33 cellular contexts compared by ENCODE assay signal in genomic region chr4:154441982-154442381, GRCh38. TPM values are rescaled to one million over a fixed set of nuclear protein-coding genes. Genes with fewer than 3 reads are reported as not detected.
A peak's percentile ranks its signal among the peaks of the same experiment; 100 is the strongest.
DNase-seq lines count a peak whose midpoint lies in the region; ATAC-seq, FAIRE-seq and TF ChIP-seq lines count a peak whose summit lies in the region.
"Had no signal": no experiment of that assay in that cellular context is flagged by ENCODE, and none has a peak within 500 bp of the region (broad histone marks: within the 10 kb centered on the region; RNA-seq: fewer than 3 reads in every experiment).

No MANE protein-coding gene starts in this region.

- DNase-seq in K562 (ENCODE audit: extremely low read depth in 1 of 4, low spot score in 3 of 4) = peak; percentile 38 to 77 (median 52)
- DNase-seq: 8988T; ACHN; AML-193; BE2C; C1 segment of cervical spinal cord; Caco-2; Calu3; CD4-positive, alpha-beta memory T cell; CD4-positive, alpha-beta T cell; CD4-positive, CD25-positive, alpha-beta regulatory T cell; CD8-positive, alpha-beta memory T cell; CD8-positive, alpha-beta T cell; COR-L47; DMS 273 treated with DMSO at 0.1 percent for 48 hours; DMS153; DMS53; DMS79; DMS79 treated with DMSO at 0.1 percent for 48 hours; DND-41; EL had no signal

- no peak for TF ChIP-seq POLR2A in K562 (conservative IDR thresholded peaks at IDR 0.05)

- no peak for TF ChIP-seq RAD21 in K562 (CRISPR knock-in tag; conservative IDR thresholded peaks at IDR 0.05 in 1 of 2, IDR thresholded peaks at IDR 0.05 in 1 of 2)

- 0 out of 2 replicates have a peak overlapping the region, but pooled peaks have one; percentile 15 for H2AFZ ChIP-seq in K562 (ENCODE audit: low read depth, low read length)

- no peaks in the 10 kb centered on the region for H3K27me3 ChIP-seq in K562 (ENCODE audit: control insufficient read depth in 2 of 2, insufficient read depth in 2 of 2, low read length in 2 of 2)
- H3K27me3 ChIP-seq: BE2C; BLaER1; BLaER1 treated with 17β-estradiol and CSF1 and Interleukin-3, amounts not matched to agents 10 nM and 100 nM had no signal

- H3K9me1 ChIP-seq in K562 (ENCODE audit: control insufficient read depth, insufficient read depth, low read length) = no peaks in the 10 kb centered on the region

- BruUV-seq in K562 (replicated peaks; lab: Mats Ljungman, UMichigan) = no TSS peak

- ATAC-seq in K562 (peak; percentile 48), GM19395 (IDR thresholded peaks at IDR 0.05; ENCODE audit: unreplicated experiment) (no peak)
- ATAC-seq: A549; CD8-positive, alpha-beta T cell had no signal

- H3K27ac ChIP-seq in K562 (ENCODE audit: extremely low read depth, low read depth, low read length) = peak overlapping the region; percentile 58
- H3K27ac ChIP-seq: 22Rv1; A549; BLaER1; BLaER1 treated with 17β-estradiol and CSF1 and Interleukin-3, amounts not matched to agents 10 nM and 100 nM; C4-2B had no signal

- peak overlapping the region; percentile 55; the same call in 1 of the 2 replicates for H3K4me2 ChIP-seq in K562 (ENCODE audit: insufficient read depth, low read length)
- H3K4me2 ChIP-seq: A549; BLaER1; BLaER1 treated with 17β-estradiol and CSF1 and Interleukin-3, amounts not matched to agents 10 nM and 100 nM had no signal

- H3K36me3 ChIP-seq in K562 (ENCODE audit: control insufficient read depth, insufficient read depth, low read length) = no peaks in the 10 kb centered on the region
- H3K36me3 ChIP-seq: BE2C had no signal

- POLR2A ChIA-PET in K562 (lab: Yijun Ruan, JAX) = interaction anchor here (0.7 kb wide), 1 partner anchor 17 kb away, joined by 3 read pairs; no protein-coding TSS in a partner anchor

- TF ChIP-seq EP300 in K562 (IDR thresholded peaks at IDR 0.05; ENCODE audit: low read length) = peak; percentile 63; the same call in 1 of the 2 replicates

- in situ Hi-C loops in K562 (cut with MboI) = no loop called here

- no peak overlapping the region for H3K9ac ChIP-seq in K562 (ENCODE audit: insufficient read depth in 1 of 2, low read depth in 2 of 2, low read length in 2 of 2)
- H3K9ac ChIP-seq: BLaER1; BLaER1 treated with 17β-estradiol and CSF1 and Interleukin-3, amounts not matched to agents 10 nM and 100 nM had no signal

- no peaks in the 10 kb centered on the region for H3K9me3 ChIP-seq in K562 (replicated peaks; ENCODE audit: control insufficient read depth, insufficient read depth, low read depth, low read length)
- H3K9me3 ChIP-seq: A549, BE2C, Caco-2 had no signal

- intact Hi-C loops in K562 (cut with micrococcal nuclease) = no loop called here

- peaks cover 13 to 50% of the 10 kb centered on the region in 2 experiments for H3K4me1 ChIP-seq in K562 (replicated peaks in 1 of 2; ENCODE audit: control insufficient read depth in 2 of 2, insufficient read depth in 2 of 2, low read length in 2 of 2)
- H3K4me1 ChIP-seq: A549; BE2C; BLaER1; BLaER1 treated with 17β-estradiol and CSF1 and Interleukin-3, amounts not matched to agents 10 nM and 100 nM; Caco-2 had no signal

- H4K20me1 ChIP-seq in K562 (replicated peaks; ENCODE audit: control insufficient read depth, insufficient read depth, low read length) = no peaks in the 10 kb centered on the region
- H4K20me1 ChIP-seq: BLaER1; BLaER1 treated with 17β-estradiol and CSF1 and Interleukin-3, amounts not matched to agents 10 nM and 100 nM had no signal

- no peak for TF ChIP-seq CTCF in K562 (IDR thresholded peaks at IDR 0.05 in 2 of 3, conservative IDR thresholded peaks at IDR 0.05 in 1 of 3; ENCODE audit: insufficient read depth in 2 of 3, low read depth in 1 of 3, low read length in 3 of 3)

- WGBS in K562 (ENCODE audit: insufficient coverage, low coverage, missing lambda C conversion rate) = 0% methylated on average over 3 of the region's 3 CpGs

- no peak overlapping the region for H3K4me3 ChIP-seq in K562
- H3K4me3 ChIP-seq: A549; BLaER1; BLaER1 treated with 17β-estradiol and CSF1 and Interleukin-3, amounts not matched to agents 10 nM and 100 nM had no signal

- peak; percentile 78 for FAIRE-seq in K562 (lab: Jason Lieb, UNC)
- FAIRE-seq: A204.1, A549, D721Med had no signal

- CTCF ChIA-PET in K562 (lab: Yijun Ruan, JAX; ENCODE audit: low intra/inter-chr PET ratio) = no interaction called here

- peaks cover 42% of the 10 kb centered on the region for H3K79me2 ChIP-seq in K562 (ENCODE audit: control insufficient read depth, insufficient read depth, low read length)

TF ChIP-seq in K562, 482 proteins besides CTCF, POLR2A, EP300 and RAD21 (continues in another document):
- TF ChIP-seq COPS2 (conservative IDR thresholded peaks at IDR 0.05) (no peak), KDM4B (IDR thresholded peaks at IDR 0.05; ENCODE audit: borderline replicate concordance in 2 of 2, low read depth in 1 of 2) (no peak), KAT8 (IDR thresholded peaks at IDR 0.05; ENCODE audit: low read depth) (no peak), NR4A1 (CRISPR knock-in tag; IDR thresholded peaks at IDR 0.05) (no peak), NR4A1 (tag; IDR thresholded peaks at IDR 0.05) (no peak), AFF4 (CRISPR knock-in tag; IDR thresholded peaks at IDR 0.05) (no peak), ZBTB43 (CRISPR knock-in tag; IDR thresholded peaks at IDR 0.05) (no peak), HNRNPUL1 (IDR thresholded peaks at IDR 0.05; ENCODE audit: low read length) (no peak), HMG20A (CRISPR knock-in tag; conservative IDR thresholded peaks at IDR 0.05) (no peak), TSC22D4 (tag; IDR thresholded peaks at IDR 0.05) (no peak), TOE1 (IDR thresholded peaks at IDR 0.05; ENCODE audit: borderline replicate concordance) (0 out of 2 replicates have a peak, but pooled peaks have one; percentile 20), TOE1 (CRISPR knock-in tag; IDR thresholded peaks at IDR 0.05; ENCODE audit: borderline replicate concordance, low read depth) (no peak), SAFB2 (IDR thresholded peaks at IDR 0.05; ENCODE audit: borderline replicate concordance, low read depth, low read length, severe bottlenecking) (no peak)

RNA-seq across cellular contexts. Expression of gene DCHS2, which starts 49.6 kb away (rescaled TPM):
- 30.9 and 53.8 TPM in 2 replicates for total RNA-seq in K562 (2011; cell fraction: chromatin; rRNA removed; ENCODE audit: low replicate concordance)
- 26.5 and 31.7 TPM in 2 replicates for total RNA-seq in K562 (2011; cell fraction: nucleolus; rRNA removed)
- 25.2 and 27.7 TPM in 2 replicates for total RNA-seq in K562 (2011; cell fraction: nucleoplasm; rRNA removed)
- total RNA-seq in K562 (2014; rRNA removed) (5.5 and 5.7 TPM in 2 replicates), K562 (2014; rRNA removed; fragmentation: Illumina TruSeq; extraction: Trizol) (6.8 and 7.4 TPM in 2 replicates), K562 (2015; rRNA removed; fragmentation: Illumina TruSeq; extraction: Trizol) (5.7 and 5.8 TPM in 2 replicates), K562 (2021) (6.9 and 7.1 TPM in 2 replicates)
- polyA plus RNA-seq in K562 (2011; rRNA removed) (1.8 and 2.8 TPM in 2 replicates), K562 (2014; fragmentation: Illumina TruSeq; extraction: Trizol) (4.7 and 5.3 TPM in 2 replicates), K562 (2014; fragmentation: Nextera tagmentation; extraction: Ambion mirVana) (under 1 TPM; 0.49 to 0.92 TPM), K562 (2014; rRNA removed) (4.6 TPM in 2 replicates)
- 1.2 and 1.6 TPM in 2 replicates for polyA plus RNA-seq in K562 (2011; cell fraction: cytosol; rRNA removed)
- polyA plus RNA-seq in K562 (2011; cell fraction: nucleus; rRNA removed) = 4.2 and 7.1 TPM in 2 replicates
- 3.9 and 7.6 TPM in 2 replicates for polyA plus RNA-seq in K562 (2012)
- 6.5 and 7.1 TPM in 2 replicates for polyA minus RNA-seq in K562 (2011; rRNA and poly(A)+ RNA removed)
- polyA minus RNA-seq in K562 (2011; cell fraction: cytosol; rRNA and poly(A)+ RNA removed) = 4.7 and 5.5 TPM in 2 replicates
- 14.5 and 16.0 TPM in 2 replicates for polyA minus RNA-seq in K562 (2011; cell fraction: nucleus; rRNA and poly(A)+ RNA removed)
- total RNA-seq: A172; Caco-2; CD4-positive, CD25-positive, alpha-beta regulatory T cell; CD8-positive, alpha-beta T cell had no signal
- polyA plus RNA-seq: AG04450; BJ; CD14-positive monocyte; CD4-positive, CD25-positive, alpha-beta regulatory T cell; CD8-positive, alpha-beta memory T cell had no signal
